In the genomic region with DNA sequence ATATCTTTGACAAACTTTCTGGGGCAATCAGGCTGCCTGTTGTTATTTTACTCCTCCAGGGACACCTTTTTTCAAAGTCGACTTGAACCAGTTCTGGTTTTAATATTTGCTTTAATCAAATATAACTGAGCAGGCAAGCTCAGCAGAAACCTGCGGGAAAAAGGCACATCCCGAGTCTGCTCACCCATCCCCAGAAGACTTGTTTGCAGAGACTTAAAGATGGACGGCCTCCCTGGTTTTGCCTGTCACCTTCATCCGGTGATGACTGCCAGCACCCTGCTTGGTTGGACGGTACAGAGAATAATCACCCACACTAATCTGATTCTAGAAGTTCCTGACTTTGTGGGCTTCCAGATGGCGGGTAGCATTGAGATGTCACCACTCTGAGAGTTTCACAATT, we compare ENCODE assay signal across 22 cellular contexts. TPM values are rescaled to one million over a fixed set of nuclear protein-coding genes. Genes with fewer than 3 reads are reported as not detected.
"Had no signal": no experiment of that assay in that cellular context is flagged by ENCODE, and none has a peak within 500 bp of the region (broad histone marks: within the 10 kb centered on the region; RNA-seq: fewer than 3 reads in every experiment).

No MANE protein-coding gene starts in this region.

- ATAC-seq: left lung; naive thymus-derived CD4-positive, alpha-beta T cell; sciatic nerve; stimulated activated naive B cell treated with anti-CD40 and anti-IgM and Interleukin-4, amounts not matched to agents 10 μg/mL and 1 μg/mL and 100 μg/mL, for 72 hours; stimulated activated naive CD8-positive, alpha-beta T cell treated with anti-CD3 and anti-CD28 coated beads, Interleukin-15, amount 100 ng/mL, for 72 hours; upper lobe of right lung had no signal

- DNase-seq: effector CD4-positive, alpha-beta T cell; hippocampal formation; islet precursor cell; left lung; mesendoderm; naive thymus-derived CD4-positive, alpha-beta T cell; nephron progenitor cell; stimulated activated CD4-positive, alpha-beta T cell treated with anti-CD3 and anti-CD28 coated beads, Interleukin-2, amount 100 ng/mL, for 24 hours; stimulated activated CD4-positive, alpha-beta T cell treated with anti-CD3 and anti-CD28 coated beads, Interleukin-4, amount 100 ng/mL, for 4 hours; stimulated activated naive B cell treated with anti-CD40 and anti-IgM and Interleukin-4, amounts not matched to agents 10 μg/mL and 1 μg/mL and 100 μg/mL, for 72 hours; stimulated activated naive CD8-positive, alpha-beta T cell treated with anti-CD3 and anti-CD28 coated beads, Interleukin-15, amount 100 ng/mL, for 72 hours; testis; upper lobe of right lung had no signal

- H3K9me3 ChIP-seq: heart left ventricle, prostate gland, testis, tibial nerve, upper lobe of right lung, vagina had no signal

- H3K27me3 ChIP-seq: heart left ventricle, left lung, testis, tibial nerve, upper lobe of right lung, vagina had no signal

- H3K4me1 ChIP-seq: left lung, parathyroid adenoma, prostate gland, testis, tibial nerve, upper lobe of right lung, vagina had no signal

- H3K4me3 ChIP-seq: coronary artery, heart left ventricle, left lung, prostate gland, skin epidermis, testis, tibial nerve, upper lobe of right lung, vagina had no signal

- H3K27ac ChIP-seq: coronary artery, left lung, parathyroid adenoma, prostate gland, skin epidermis, testis, tibial nerve, upper lobe of right lung, vagina had no signal

- H3K36me3 ChIP-seq: heart left ventricle, left lung, prostate gland, tibial nerve, upper lobe of right lung, vagina had no signal

- FAIRE-seq: frontal cortex had no signal

- H3K9ac ChIP-seq: parathyroid adenoma had no signal

RNA-seq across cellular contexts. Expression of a gene that starts 36.8 kb away (rescaled TPM):
- polyA plus RNA-seq: naive thymus-derived CD4-positive, alpha-beta T cell had no signal
